Comparison of ENCODE assay signal across 8 cellular contexts in the genomic region with DNA sequence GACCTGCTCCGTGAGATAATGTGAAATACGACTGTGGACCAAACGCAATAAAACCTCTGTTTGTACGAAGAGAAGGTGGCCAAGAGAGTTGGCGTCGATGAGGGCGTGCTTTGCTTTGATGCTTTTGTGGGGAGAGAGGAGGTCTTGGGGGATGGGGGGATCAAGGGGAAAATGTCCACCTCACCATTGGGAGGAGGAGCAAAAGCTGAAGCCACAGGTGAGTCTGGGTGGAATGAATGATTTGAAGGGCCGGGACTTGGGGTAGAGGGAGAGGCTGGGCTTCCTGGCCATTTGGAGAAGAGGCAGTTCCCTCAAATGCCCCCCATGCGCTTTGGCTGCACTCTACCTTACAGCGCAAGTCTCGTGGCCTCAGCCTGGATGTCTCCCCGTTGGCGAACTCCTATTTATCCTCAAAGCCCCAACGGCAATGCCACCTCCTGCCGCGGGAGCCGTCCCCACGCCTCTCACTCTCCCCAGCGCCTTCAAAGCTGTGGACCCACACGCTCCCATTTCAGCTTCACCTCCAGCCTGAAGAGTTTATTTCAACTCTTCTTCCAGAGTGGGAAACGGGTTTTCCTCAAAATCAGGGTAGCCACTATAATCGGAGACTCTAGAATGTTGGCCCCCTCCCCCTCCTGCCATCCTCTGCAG. TPM values are rescaled to one million over a fixed set of nuclear protein-coding genes. Genes with fewer than 3 reads are reported as not detected.
DNase-seq lines count a peak whose midpoint lies in the region; ATAC-seq, FAIRE-seq and TF ChIP-seq lines count a peak whose summit lies in the region.

No MANE protein-coding gene starts in this region.

- no peak for TF ChIP-seq POLR2A in GM12892 (IDR thresholded peaks at IDR 0.05; ENCODE audit: low read depth, low read length)
- TF ChIP-seq POLR2A in gastrocnemius medialis (IDR thresholded peaks at IDR 0.05): no peak

- intact Hi-C loops in gastrocnemius medialis (cut with DNase I; ENCODE audit: low total_unique reads) (no loop called here), posterior vena cava (cut with DNase I) (no loop called here)

- no peaks in the 10 kb centered on the region for H3K9me3 ChIP-seq in gastrocnemius medialis

- DNase-seq in GM12892 (ENCODE audit: insufficient read length): no peak
- DNase-seq in RKO (ENCODE audit: low spot score): peak; percentile 29
- no peak for DNase-seq in epithelial cell of prostate (ENCODE audit: low read depth, low spot score)
- DNase-seq in gastrocnemius medialis: no peak
- no peak for DNase-seq in dermis blood vessel endothelial cell
- DNase-seq in SKM-1 (lab: John Stamatoyannopoulos, UW; ENCODE audit: unreplicated experiment): no peak
- no peak for DNase-seq in posterior vena cava (ENCODE audit: low spot score)

- in situ Hi-C loops in gastrocnemius medialis (cut with MboI; ENCODE audit: low sequenced_read_pairs in 4 of 4): no loop called here

- peak; percentile 51 for FAIRE-seq in GM12892 (lab: Jason Lieb, UNC)

- peaks cover 25 to 29% of the 10 kb centered on the region in 2 donors for H3K4me1 ChIP-seq in gastrocnemius medialis

- no peak for TF ChIP-seq CTCF in gastrocnemius medialis (IDR thresholded peaks at IDR 0.05 in 4 of 5, conservative IDR thresholded peaks at IDR 0.05 in 1 of 5)

- H3K27ac ChIP-seq in epithelial cell of prostate: peak overlapping the region; percentile 66
- H3K27ac ChIP-seq in gastrocnemius medialis: peak overlapping the region; percentile 50 to 87 (median 80)

- no peak for ATAC-seq in gastrocnemius medialis
- ATAC-seq in HG02763 (IDR thresholded peaks at IDR 0.05; ENCODE audit: unreplicated experiment): no peak

- peak overlapping the region in 3 of 4 donors; percentile 53 to 68 (median 54) for H3K4me3 ChIP-seq in gastrocnemius medialis

- H3K27me3 ChIP-seq in gastrocnemius medialis: no peaks in the 10 kb centered on the region

- no peaks in the 10 kb centered on the region for H3K36me3 ChIP-seq in gastrocnemius medialis

RNA-seq across cellular contexts. Expression of a gene that starts 0.8 kb away (rescaled TPM):
- 6.9 TPM for polyA plus RNA-seq in GM12892 (2012; ENCODE audit: missing spikeins)
- total RNA-seq in gastrocnemius medialis (10 to 100 TPM in 3 of 4 donors, 1 to 10 TPM in 1; 6.0 to 20.0 (median 15.0) TPM), dermis blood vessel endothelial cell (9.4 and 10.0 TPM in 2 replicates), posterior vena cava (1 to 10 TPM; 4.0 to 4.4 TPM)

RNA-seq across cellular contexts. Expression of a gene that starts 12.7 kb away (rescaled TPM):
- polyA plus RNA-seq in GM12892 (2012; ENCODE audit: missing spikeins): 68.4 TPM
- total RNA-seq in gastrocnemius medialis (10 to 100 TPM in 1 of 4 donors, 1 to 10 TPM in 3; 2.2 to 10.1 (median 4.1) TPM), dermis blood vessel endothelial cell (108 and 253 TPM in 2 replicates), posterior vena cava (100 to 1,000 TPM in 1 of 2 donors, 10 to 100 TPM in 1; 94.7 to 136 TPM)

RNA-seq across cellular contexts. Expression of a gene that starts 17.8 kb away (rescaled TPM):
- not detected for polyA plus RNA-seq in GM12892 (2012; ENCODE audit: missing spikeins)
- total RNA-seq in gastrocnemius medialis (not detected), dermis blood vessel endothelial cell (not detected in 2 replicates), posterior vena cava (not detected)

RNA-seq across cellular contexts. Expression of a gene that starts 18.2 kb away (rescaled TPM):
- 31.4 TPM for polyA plus RNA-seq in GM12892 (2012; ENCODE audit: missing spikeins)
- total RNA-seq in gastrocnemius medialis (100 to 1,000 TPM in 3 of 4 donors, 10 to 100 TPM in 1; 98.5 to 150 (median 124) TPM), dermis blood vessel endothelial cell (67.2 and 78.9 TPM in 2 replicates), posterior vena cava (10 to 100 TPM; 96.5 to 99.8 TPM)

RNA-seq across cellular contexts. Expression of a gene that starts 27.8 kb away (rescaled TPM):
- polyA plus RNA-seq in GM12892 (2012; ENCODE audit: missing spikeins): 45.5 TPM
- 1 to 10 TPM in 3 of 4 donors, under 1 TPM in 1; 0.83 to 7.6 (median 3.4) TPM for total RNA-seq in gastrocnemius medialis
- total RNA-seq in dermis blood vessel endothelial cell: 40.3 and 55.5 TPM in 2 replicates
- 10 to 100 TPM in 1 of 2 donors, 1 to 10 TPM in 1; 10.0 to 26.8 TPM for total RNA-seq in posterior vena cava
